1 cellular context compared by ENCODE assay signal in genomic region chr3:160372780-160373179, GRCh38.
TF ChIP-seq lines count a peak whose summit lies in the region.

No MANE protein-coding gene starts in this region.

TF ChIP-seq in HEK293, 187 proteins besides CTCF, POLR2A, EP300 and RAD21 (continued from another document):
- TF ChIP-seq PRDM6 (tag by site-specific recombination; IDR thresholded peaks at IDR 0.05) (peak; percentile 30), ZNF791 (tag by site-specific recombination; IDR thresholded peaks at IDR 0.05) (no peak)
